ENCODE assay signal across 20 cellular contexts in genomic region chr15:88901713-88902490, GRCh38. TPM values are rescaled to one million over a fixed set of nuclear protein-coding genes. Genes with fewer than 3 reads are reported as not detected.
DNase-seq lines count a peak whose midpoint lies in the region; ATAC-seq, FAIRE-seq and TF ChIP-seq lines count a peak whose summit lies in the region.
"Had no signal": no experiment of that assay in that cellular context is flagged by ENCODE, and none has a peak within 500 bp of the region (broad histone marks: within the 10 kb centered on the region; RNA-seq: fewer than 3 reads in every experiment).

No MANE protein-coding gene starts in this region.

- intact Hi-C loops in CD4-positive, alpha-beta memory T cell (cut with micrococcal nuclease), result loop anchor here (5.0 kb wide), 2 partner anchors 435 kb away; partner anchors contain the start of genes MRPL46 and MRPS11
- intact Hi-C loops in K562 (cut with micrococcal nuclease), result no loop called here

- no TSS peak for BruUV-seq in K562 (replicated peaks; lab: Mats Ljungman, UMichigan)

- no peak for ATAC-seq in K562
- no peak for ATAC-seq in HG02852 (IDR thresholded peaks at IDR 0.05; ENCODE audit: unreplicated experiment)
- ATAC-seq: activated CD8-positive, alpha-beta memory T cell treated with anti-CD3 and anti-CD28 coated beads, Interleukin-2, amount 10 ng/mL, durations not matched to agents 7 days and 5 days; left colon had no signal

- H3K4me3 ChIP-seq in CD4-positive, alpha-beta memory T cell (ENCODE audit: low read length in 2 of 2), result no peak overlapping the region
- H3K4me3 ChIP-seq in H7 (ENCODE audit: insufficient read depth, low read depth, low read length), result no peak overlapping the region
- H3K4me3 ChIP-seq in K562, result no peak overlapping the region
- H3K4me3 ChIP-seq: esophagus muscularis mucosa, right atrium auricular region had no signal

- H3K9me1 ChIP-seq in K562 (ENCODE audit: control insufficient read depth, insufficient read depth, low read length), result peaks cover 3% of the 10 kb centered on the region

- H3K4me1 ChIP-seq in CD4-positive, alpha-beta memory T cell (ENCODE audit: insufficient read depth, low read length), result peaks cover 51% of the 10 kb centered on the region
- H3K4me1 ChIP-seq in K562 (replicated peaks in 1 of 2; ENCODE audit: control insufficient read depth in 2 of 2, insufficient read depth in 2 of 2, low read length in 2 of 2), result peaks cover 18 to 33% of the 10 kb centered on the region in 2 experiments; a peak in 4 of 5 replicates

- no peaks in the 10 kb centered on the region for H3K27me3 ChIP-seq in CD4-positive, alpha-beta memory T cell (ENCODE audit: insufficient read depth, low read length)
- no peaks in the 10 kb centered on the region for H3K27me3 ChIP-seq in H7 (ENCODE audit: control insufficient read depth, insufficient read depth, low read length)
- no peaks in the 10 kb centered on the region for H3K27me3 ChIP-seq in K562 (ENCODE audit: control insufficient read depth in 2 of 2, insufficient read depth in 2 of 2, low read length in 2 of 2)
- H3K27me3 ChIP-seq: esophagus muscularis mucosa, right atrium auricular region had no signal

- no peak overlapping the region for H3K27ac ChIP-seq in CD4-positive, alpha-beta memory T cell (ENCODE audit: low read depth, low read length)
- no peak overlapping the region for H3K27ac ChIP-seq in K562 (ENCODE audit: extremely low read depth, low read depth, low read length)
- H3K27ac ChIP-seq: esophagus muscularis mucosa, neutrophil had no signal

- FAIRE-seq in K562 (lab: Jason Lieb, UNC), result no peak
- FAIRE-seq: G401.6 had no signal

- no peak overlapping the region for H3K4me2 ChIP-seq in K562 (ENCODE audit: insufficient read depth, low read length)

- TF ChIP-seq POLR2A in K562 (conservative IDR thresholded peaks at IDR 0.05), result no peak

- H3K4me1 Mint-ChIP-seq in CD4-positive, alpha-beta memory T cell, result peaks cover 35 to 65% (median 49%) of the 10 kb centered on the region in 4 donors
- peaks cover 41% of the 10 kb centered on the region for H3K4me1 Mint-ChIP-seq in osteocyte (ENCODE audit: unreplicated experiment)

- no peak for DNase-seq in CD4-positive, alpha-beta memory T cell
- DNase-seq in H7 (peak; percentile 4), K562 (ENCODE audit: extremely low read depth in 1 of 4, low spot score in 3 of 4) (no peak), osteocyte (ENCODE audit: extremely low spot score, unreplicated experiment) (no peak), SKM-1 (lab: John Stamatoyannopoulos, UW; ENCODE audit: unreplicated experiment) (no peak), RKO (ENCODE audit: low spot score) (no peak)
- DNase-seq: activated CD8-positive, alpha-beta memory T cell treated with anti-CD3 and anti-CD28 coated beads, Interleukin-2, amount 10 ng/mL, durations not matched to agents 7 days and 5 days; amygdala; caudate nucleus; left colon; NCI-H1105 treated with DMSO at 0.1 percent for 48 hours; NCI-H2107; SIG-M5; stimulated activated CD4-positive, alpha-beta T cell treated with anti-CD3 and anti-CD28 coated beads, Interleukin-15, amount 100 ng/mL, for 24 hours had no signal

- H2AFZ ChIP-seq in K562 (ENCODE audit: low read depth, low read length), result no peak overlapping the region

- peaks cover 5% of the 10 kb centered on the region; the same call in 1 of the 3 replicates for H3K79me2 ChIP-seq in K562 (ENCODE audit: control insufficient read depth, insufficient read depth, low read length)

- in situ Hi-C loops in K562 (cut with MboI), result no loop called here

- 87% methylated on average over 11 of the region's 11 CpGs for WGBS in K562 (ENCODE audit: insufficient coverage, low coverage, missing lambda C conversion rate)

- no peak for TF ChIP-seq CTCF in K562 (IDR thresholded peaks at IDR 0.05 in 2 of 3, conservative IDR thresholded peaks at IDR 0.05 in 1 of 3; ENCODE audit: insufficient read depth in 2 of 3, low read depth in 1 of 3, low read length in 3 of 3)
- TF ChIP-seq CTCF in osteocyte (IDR thresholded peaks at IDR 0.05), result no peak

- TF ChIP-seq EP300 in K562 (IDR thresholded peaks at IDR 0.05; ENCODE audit: low read length), result no peak

- no peaks in the 10 kb centered on the region for H3K27me3 Mint-ChIP-seq in CD4-positive, alpha-beta memory T cell
- H3K27me3 Mint-ChIP-seq in osteocyte (ENCODE audit: unreplicated experiment), result no peaks in the 10 kb centered on the region
- H3K27me3 Mint-ChIP-seq: activated CD8-positive, alpha-beta memory T cell treated with anti-CD3 and anti-CD28 coated beads, Interleukin-2, amount 10 ng/mL, durations not matched to agents 7 days and 5 days had no signal

- no peaks in the 10 kb centered on the region for H3K9me3 Mint-ChIP-seq in CD4-positive, alpha-beta memory T cell
- H3K9me3 Mint-ChIP-seq in osteocyte (ENCODE audit: unreplicated experiment), result no peaks in the 10 kb centered on the region
- H3K9me3 Mint-ChIP-seq: activated T-helper 2 cell treated with anti-CD3 and anti-CD28 coated beads, Interferon-gamma antibody, Interleukin-2, Interleukin-4, amounts not matched to agents 10 μg/mL and 5 μg/mL and 100 μg/mL, durations not matched to agents 14 hours and 24 hours and 36 hours had no signal

- H3K9ac ChIP-seq in K562 (ENCODE audit: insufficient read depth in 1 of 2, low read depth in 2 of 2, low read length in 2 of 2), result peak overlapping the region in 1 of 2 experiments; percentile 50; a peak in 2 of 4 replicates

- peaks cover 3 to 10% of the 10 kb centered on the region in 2 donors for H3K36me3 Mint-ChIP-seq in CD4-positive, alpha-beta memory T cell
- H3K36me3 Mint-ChIP-seq in osteocyte (ENCODE audit: unreplicated experiment), result peaks cover 15% of the 10 kb centered on the region
- H3K36me3 Mint-ChIP-seq: activated CD8-positive, alpha-beta memory T cell treated with anti-CD3 and anti-CD28 coated beads, Interleukin-2, amount 10 ng/mL, durations not matched to agents 7 days and 5 days had no signal

- no peaks in the 10 kb centered on the region for H4K20me1 ChIP-seq in K562 (replicated peaks; ENCODE audit: control insufficient read depth, insufficient read depth, low read length)

- no peak for TF ChIP-seq RAD21 in K562 (CRISPR knock-in tag; conservative IDR thresholded peaks at IDR 0.05 in 1 of 2, IDR thresholded peaks at IDR 0.05 in 1 of 2)

- H3K36me3 ChIP-seq in CD4-positive, alpha-beta memory T cell (ENCODE audit: insufficient read depth, low read length), result no peaks in the 10 kb centered on the region
- H3K36me3 ChIP-seq in H7 (replicated peaks; ENCODE audit: control insufficient read depth, insufficient read depth, low read length) (peaks cover 65% of the 10 kb centered on the region), K562 (ENCODE audit: control insufficient read depth, insufficient read depth, low read length) (peaks cover 71% of the 10 kb centered on the region)
- H3K36me3 ChIP-seq: neutrophil had no signal

- CTCF ChIA-PET in CD4-positive, alpha-beta memory T cell (lab: Charles Lee; ENCODE audit: partially characterized antibody), result interaction anchor here (0.8 to 7.1 kb wide), 7 partner anchors 8 to 278 kb away, joined by 3 to 171 read pairs (median 33); partner anchors contain the start of genes HAPLN3 and ISG20
- CTCF ChIA-PET in K562 (lab: Yijun Ruan, JAX; ENCODE audit: low intra/inter-chr PET ratio), result no interaction called here

- no peaks in the 10 kb centered on the region for H3K9me3 ChIP-seq in CD4-positive, alpha-beta memory T cell (ENCODE audit: control insufficient read depth in 1 of 2, low read length in 2 of 2)
- no peaks in the 10 kb centered on the region for H3K9me3 ChIP-seq in K562 (replicated peaks; ENCODE audit: control insufficient read depth, insufficient read depth, low read depth, low read length)
- H3K9me3 ChIP-seq: esophagus muscularis mucosa, neutrophil, right atrium auricular region had no signal

- POLR2A ChIA-PET in CD4-positive, alpha-beta memory T cell (lab: Charles Lee; ENCODE audit: partially characterized antibody), result interaction anchor here (0.6 to 3.8 kb wide), 4 partner anchors 8 to 277 kb away, joined by 3 to 78 read pairs (median 4); partner anchors contain the start of gene HAPLN3
- POLR2A ChIA-PET in K562 (lab: Yijun Ruan, JAX), result interaction anchor here (0.6 to 1.6 kb wide), 6 partner anchors 10 to 263 kb away, joined by 3 to 5 read pairs (median 3); no protein-coding TSS in a partner anchor

- no peak overlapping the region for H3K4me3 Mint-ChIP-seq in CD4-positive, alpha-beta memory T cell
- H3K4me3 Mint-ChIP-seq in osteocyte (ENCODE audit: unreplicated experiment), result no peak overlapping the region
- H3K4me3 Mint-ChIP-seq: activated CD8-positive, alpha-beta memory T cell treated with anti-CD3 and anti-CD28 coated beads, Interleukin-2, amount 10 ng/mL, durations not matched to agents 7 days and 5 days had no signal

- peak overlapping the region; percentile 79 to 98 (median 94) for H3K27ac Mint-ChIP-seq in CD4-positive, alpha-beta memory T cell
- H3K27ac Mint-ChIP-seq in osteocyte (ENCODE audit: unreplicated experiment), result peak overlapping the region; percentile 71
- H3K27ac Mint-ChIP-seq: activated CD8-positive, alpha-beta memory T cell treated with anti-CD3 and anti-CD28 coated beads, Interleukin-2, amount 10 ng/mL, durations not matched to agents 7 days and 5 days; activated T-helper 2 cell treated with anti-CD3 and anti-CD28 coated beads, Interferon-gamma antibody, Interleukin-2, Interleukin-4, amounts not matched to agents 10 μg/mL and 5 μg/mL and 100 μg/mL, durations not matched to agents 14 hours and 24 hours and 36 hours had no signal

RNA-seq across cellular contexts. Expression of gene HAPLN3, which starts 6.6 kb away (rescaled TPM):
- 100 to 1,000 TPM; 124 to 126 TPM for total RNA-seq in CD4-positive, alpha-beta memory T cell
- 10 to 100 TPM; 40.7 to 44.7 TPM for polyA plus RNA-seq in CD4-positive, alpha-beta memory T cell
- total RNA-seq in H7 (2014; rRNA removed; shearing (Covaris generic)), result 8.1 and 11.5 TPM in 2 replicates
- 5.6 and 9.6 TPM in 2 replicates for total RNA-seq in K562 (2011; cell fraction: chromatin; rRNA removed; ENCODE audit: low replicate concordance)
- 6.2 and 6.8 TPM in 2 replicates for total RNA-seq in K562 (2011; cell fraction: nucleolus; rRNA removed)
- 4.9 and 5.9 TPM in 2 replicates for total RNA-seq in K562 (2011; cell fraction: nucleoplasm; rRNA removed)
- total RNA-seq in K562 (2014; rRNA removed), result 1.9 and 2.1 TPM in 2 replicates
- total RNA-seq in K562 (2014; rRNA removed; fragmentation: Illumina TruSeq; extraction: Trizol), result 0.35 and 0.36 TPM in 2 replicates
- 0.65 and 1.0 TPM in 2 replicates for total RNA-seq in K562 (2015; rRNA removed; fragmentation: Illumina TruSeq; extraction: Trizol)
- 1.9 and 2.4 TPM in 2 replicates for total RNA-seq in K562 (2021)
- 0.71 and 2.1 TPM in 2 replicates for polyA plus RNA-seq in K562 (2011; rRNA removed)
- polyA plus RNA-seq in K562 (2011; cell fraction: cytosol; rRNA removed), result 1.4 and 2.3 TPM in 2 replicates
- polyA plus RNA-seq in K562 (2011; cell fraction: nucleus; rRNA removed), result 9.4 and 14.2 TPM in 2 replicates
- 1.6 and 4.0 TPM in 2 replicates for polyA plus RNA-seq in K562 (2012)
- polyA plus RNA-seq in K562 (2014; fragmentation: Illumina TruSeq; extraction: Trizol), result 0.59 and 1.00 TPM in 2 replicates
- under 1 TPM; 0.04 to 0.06 TPM for polyA plus RNA-seq in K562 (2014; fragmentation: Nextera tagmentation; extraction: Ambion mirVana)
- 2.0 and 3.4 TPM in 2 replicates for polyA plus RNA-seq in K562 (2014; rRNA removed)
- polyA minus RNA-seq in K562 (2011; rRNA and poly(A)+ RNA removed), result 0.77 and 0.99 TPM in 2 replicates
- 2.5 TPM in 1 of 2 replicates, not detected in the other for polyA minus RNA-seq in K562 (2011; cell fraction: cytosol; rRNA and poly(A)+ RNA removed)
- polyA minus RNA-seq in K562 (2011; cell fraction: nucleus; rRNA and poly(A)+ RNA removed), result 1.1 and 1.8 TPM in 2 replicates
- 41.3 and 41.9 TPM in 2 replicates for total RNA-seq in osteocyte

RNA-seq across cellular contexts. Expression of gene MFGE8, which starts 11.3 kb away (rescaled TPM):
- 100 to 1,000 TPM in 1 of 2 experiments, 10 to 100 TPM in 1; 92.8 to 102 TPM for total RNA-seq in CD4-positive, alpha-beta memory T cell
- 10 to 100 TPM in 1 of 2 donors, 1 to 10 TPM in 1; 5.1 to 13.0 TPM for polyA plus RNA-seq in CD4-positive, alpha-beta memory T cell
- total RNA-seq in H7 (2014; rRNA removed; shearing (Covaris generic)), result 151 and 182 TPM in 2 replicates
- 609 and 1,242 TPM in 2 replicates for total RNA-seq in K562 (2011; cell fraction: chromatin; rRNA removed; ENCODE audit: low replicate concordance)
- total RNA-seq in K562 (2011; cell fraction: nucleolus; rRNA removed), result 770 and 804 TPM in 2 replicates
- 668 and 702 TPM in 2 replicates for total RNA-seq in K562 (2011; cell fraction: nucleoplasm; rRNA removed)
- total RNA-seq in K562 (2014; rRNA removed) (62.3 and 73.1 TPM in 2 replicates), K562 (2014; rRNA removed; fragmentation: Illumina TruSeq; extraction: Trizol) (24.9 and 31.3 TPM in 2 replicates), K562 (2015; rRNA removed; fragmentation: Illumina TruSeq; extraction: Trizol) (35.4 and 36.3 TPM in 2 replicates), K562 (2021) (129 and 142 TPM in 2 replicates), osteocyte (255 and 259 TPM in 2 replicates)
- polyA plus RNA-seq in K562 (2011; rRNA removed) (85.1 and 148 TPM in 2 replicates), K562 (2014; fragmentation: Illumina TruSeq; extraction: Trizol) (93.6 and 109 TPM in 2 replicates), K562 (2014; fragmentation: Nextera tagmentation; extraction: Ambion mirVana) (1 to 10 TPM; 2.3 to 3.1 TPM), K562 (2014; rRNA removed) (113 and 119 TPM in 2 replicates)
- polyA plus RNA-seq in K562 (2011; cell fraction: cytosol; rRNA removed), result 115 and 120 TPM in 2 replicates
- 355 and 465 TPM in 2 replicates for polyA plus RNA-seq in K562 (2011; cell fraction: nucleus; rRNA removed)
- 147 and 220 TPM in 2 replicates for polyA plus RNA-seq in K562 (2012)
- polyA minus RNA-seq in K562 (2011; rRNA and poly(A)+ RNA removed), result 62.6 and 80.1 TPM in 2 replicates
- polyA minus RNA-seq in K562 (2011; cell fraction: cytosol; rRNA and poly(A)+ RNA removed), result 71.4 and 82.5 TPM in 2 replicates
- polyA minus RNA-seq in K562 (2011; cell fraction: nucleus; rRNA and poly(A)+ RNA removed), result 120 and 137 TPM in 2 replicates
